16 cellular contexts compared by ENCODE assay signal in genomic region chr7:44396931-44397525, GRCh38.
A peak's percentile ranks its signal among the peaks of the same experiment; 100 is the strongest.
DNase-seq lines count a peak whose midpoint lies in the region; ATAC-seq, FAIRE-seq and TF ChIP-seq lines count a peak whose summit lies in the region.
"Had no signal": no experiment of that assay in that cellular context is flagged by ENCODE, and none has a peak within 500 bp of the region (broad histone marks: within the 10 kb centered on the region; RNA-seq: fewer than 3 reads in every experiment).

No MANE protein-coding gene starts in this region.

- TF ChIP-seq POLR2A in right lobe of liver (IDR thresholded peaks at IDR 0.05), result no peak
- no peak for TF ChIP-seq POLR2A in HepG2 (IDR thresholded peaks at IDR 0.05; ENCODE audit: insufficient read depth in 1 of 2, low read depth in 2 of 2, low read length in 2 of 2)
- no peak for TF ChIP-seq POLR2A in vagina (IDR thresholded peaks at IDR 0.05)

- TF ChIP-seq EP300 in HepG2 (IDR thresholded peaks at IDR 0.05; ENCODE audit: low read depth in 2 of 2, low read length in 2 of 2) (no peak), HepG2 (CRISPR knock-in tag; IDR thresholded peaks at IDR 0.05; ENCODE audit: borderline replicate concordance) (no peak)

- ATAC-seq in right lobe of liver (peak in 3 of 4 donors; percentile 18 to 63 (median 49)), HepG2 (no peak)
- ATAC-seq: activated CD4-positive, CD25-positive, alpha-beta regulatory T cell treated with anti-CD3 and anti-CD28 coated beads, Interleukin-2, amount 50 U/mL, for 24 hours had no signal

- H3K79me2 ChIP-seq in HepG2 (ENCODE audit: insufficient read depth, low read length), result no peaks in the 10 kb centered on the region

- H3K4me3 Mint-ChIP-seq in brain, result no peak overlapping the region

- TF ChIP-seq RAD21 in HepG2 (CRISPR knock-in tag; IDR thresholded peaks at IDR 0.05), result no peak

- POLR2A ChIA-PET in HepG2 (lab: Yijun Ruan, JAX), result no interaction called here

- H4K20me1 ChIP-seq in HepG2 (ENCODE audit: insufficient read depth, low read length), result no peaks in the 10 kb centered on the region

- no TSS peak for BruUV-seq in HepG2 (replicated peaks; lab: Mats Ljungman, UMichigan)

- H3K36me3 Mint-ChIP-seq in brain, result peaks cover 18% of the 10 kb centered on the region

- H3K4me1 ChIP-seq in right lobe of liver, result no peaks in the 10 kb centered on the region
- no peaks in the 10 kb centered on the region for H3K4me1 ChIP-seq in HepG2 (ENCODE audit: insufficient read depth, low read length)
- no peaks in the 10 kb centered on the region for H3K4me1 ChIP-seq in vagina
- H3K4me1 ChIP-seq: Caco-2 had no signal

- FAIRE-seq in HepG2 (lab: Jason Lieb, UNC), result no peak
- FAIRE-seq: GM18507 had no signal

- no peak overlapping the region for H3K4me2 ChIP-seq in HepG2 (ENCODE audit: low read depth, low read length)
- H3K4me2 ChIP-seq: PC-9 had no signal

- in situ Hi-C loops in HepG2 (cut with HindIII; ENCODE audit: extremely low pct_ligation_motif_present, low pct_unique_long_range_greater_than_20kb), result no loop called here

- H3K27ac ChIP-seq in right lobe of liver, result no peak overlapping the region
- H3K27ac ChIP-seq in HepG2 (ENCODE audit: extremely low read length, insufficient read depth, low read length), result no peak overlapping the region
- no peak overlapping the region for H3K27ac ChIP-seq in vagina
- H3K27ac ChIP-seq: PC-9 had no signal

- peaks cover 37% of the 10 kb centered on the region for H3K4me1 Mint-ChIP-seq in brain

- H3K4me3 ChIP-seq in right lobe of liver (no peak overlapping the region), HepG2 (replicated peaks in 1 of 3; ENCODE audit: insufficient read depth in 1 of 3, low read depth in 2 of 3, low read length in 3 of 3) (no peak overlapping the region), kidney epithelial cell (ENCODE audit: low read depth, low read length) (no peak overlapping the region), vagina (no peak overlapping the region)
- H3K4me3 ChIP-seq: PC-9 had no signal

- H3K27me3 ChIP-seq in right lobe of liver, result no peaks in the 10 kb centered on the region
- H3K27me3 ChIP-seq in HepG2 (ENCODE audit: control insufficient read depth in 1 of 2, insufficient read depth in 2 of 2, low read length in 2 of 2), result no peaks in the 10 kb centered on the region
- no peaks in the 10 kb centered on the region for H3K27me3 ChIP-seq in kidney epithelial cell (ENCODE audit: control insufficient read depth, insufficient read depth, low read length)
- no peaks in the 10 kb centered on the region for H3K27me3 ChIP-seq in vagina

- intact Hi-C loops in right lobe of liver (cut with DNase I), result no loop called here
- intact Hi-C loops in HepG2 (cut with micrococcal nuclease; ENCODE audit: unreplicated experiment), result no loop called here
- intact Hi-C loops in vagina (cut with DNase I), result no loop called here

- CTCF ChIA-PET in HepG2 (lab: Yijun Ruan, JAX; ENCODE audit: low intra/inter-chr PET ratio, low total read pairs), result no interaction called here

- peak overlapping the region in 3 of 5 experiments; percentile 41 to 76 (median 69) for H3K27ac Mint-ChIP-seq in brain

- peak in 1 of 3 donors; percentile 35 for DNase-seq in right lobe of liver
- DNase-seq in HepG2 (ENCODE audit: low spot score), result no peak
- DNase-seq in kidney epithelial cell (ENCODE audit: low read depth), result peak; percentile 38
- DNase-seq in vagina (ENCODE audit: extremely low spot score in 2 of 2), result peak; percentile 49
- no peak for DNase-seq in activated T-cell treated with anti-CD3 and anti-CD28 coated beads for 4 hours
- no peak for DNase-seq in LoVo (ENCODE audit: low spot score)
- DNase-seq in ecto neural progenitor cell (ENCODE audit: low spot score), result no peak
- DNase-seq: Caco-2, mesendoderm, NCI-H1048, NCI-H345, nucleus accumbens, PC-9 had no signal

- no peak overlapping the region for H3K9ac ChIP-seq in HepG2 (ENCODE audit: insufficient read depth, low read depth, low read length)

- H3K9me3 ChIP-seq in right lobe of liver (no peaks in the 10 kb centered on the region), HepG2 (ENCODE audit: low read length) (no peaks in the 10 kb centered on the region), vagina (no peaks in the 10 kb centered on the region)
- H3K9me3 ChIP-seq: Caco-2 had no signal

- H3K36me3 ChIP-seq in right lobe of liver (peaks cover 0 to 8% (median under 1%) of the 10 kb centered on the region in 4 donors), HepG2 (replicated peaks in 1 of 2; ENCODE audit: control insufficient read depth in 1 of 2, insufficient read depth in 2 of 2, low read length in 2 of 2) (peaks cover 20 to 58% of the 10 kb centered on the region in 2 experiments), kidney epithelial cell (ENCODE audit: control insufficient read depth, insufficient read depth, low read length) (peaks cover 1% of the 10 kb centered on the region), vagina (peaks cover 0 to 24% of the 10 kb centered on the region in 2 donors)

- H2AFZ ChIP-seq in HepG2 (ENCODE audit: low read length), result no peak overlapping the region
- H2AFZ ChIP-seq: PC-9 had no signal

- no peaks in the 10 kb centered on the region for H3K9me3 Mint-ChIP-seq in brain

- TF ChIP-seq CTCF in right lobe of liver (IDR thresholded peaks at IDR 0.05), result no peak
- TF ChIP-seq CTCF in HepG2 (CRISPR knock-in tag; IDR thresholded peaks at IDR 0.05), result no peak
- TF ChIP-seq CTCF in brain (conservative IDR thresholded peaks at IDR 0.05), result no peak
- no peak for TF ChIP-seq CTCF in kidney epithelial cell (IDR thresholded peaks at IDR 0.05; ENCODE audit: insufficient read depth, low read length, poor library complexity, severe bottlenecking)
- no peak for TF ChIP-seq CTCF in vagina (IDR thresholded peaks at IDR 0.05)

- 80% methylated on average over 8 of the region's 8 CpGs for WGBS in right lobe of liver (ENCODE audit: insufficient coverage, low coverage, low lambda C conversion rate, missing lambda C conversion rate)
- WGBS in HepG2 (ENCODE audit: low lambda C conversion rate), result over 99% methylated on average over 8 of the region's 8 CpGs

- no peaks in the 10 kb centered on the region for H3K27me3 Mint-ChIP-seq in brain

TF ChIP-seq in HepG2, 621 proteins besides CTCF, POLR2A, EP300 and RAD21:
- TF ChIP-seq ZNF260 (CRISPR knock-in tag; IDR thresholded peaks at IDR 0.05; ENCODE audit: borderline replicate concordance, low read depth), result no peak
- TF ChIP-seq, protein P1, sequence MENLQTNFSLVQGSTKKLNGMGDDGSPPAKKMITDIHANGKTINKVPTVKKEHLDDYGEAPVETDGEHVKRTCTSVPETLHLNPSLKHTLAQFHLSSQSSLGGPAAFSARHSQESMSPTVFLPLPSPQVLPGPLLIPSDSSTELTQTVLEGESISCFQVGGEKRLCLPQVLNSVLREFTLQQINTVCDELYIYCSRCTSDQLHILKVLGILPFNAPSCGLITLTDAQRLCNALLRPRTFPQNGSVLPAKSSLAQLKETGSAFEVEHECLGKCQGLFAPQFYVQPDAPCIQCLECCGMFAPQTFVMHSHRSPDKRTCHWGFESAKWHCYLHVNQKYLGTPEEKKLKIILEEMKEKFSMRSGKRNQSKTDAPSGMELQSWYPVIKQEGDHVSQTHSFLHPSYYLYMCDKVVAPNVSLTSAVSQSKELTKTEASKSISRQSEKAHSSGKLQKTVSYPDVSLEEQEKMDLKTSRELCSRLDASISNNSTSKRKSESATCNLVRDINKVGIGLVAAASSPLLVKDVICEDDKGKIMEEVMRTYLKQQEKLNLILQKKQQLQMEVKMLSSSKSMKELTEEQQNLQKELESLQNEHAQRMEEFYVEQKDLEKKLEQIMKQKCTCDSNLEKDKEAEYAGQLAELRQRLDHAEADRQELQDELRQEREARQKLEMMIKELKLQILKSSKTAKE (CRISPR knock-in tag; IDR thresholded peaks at IDR 0.05; ENCODE audit: borderline replicate concordance), result no peak
- no peak for TF ChIP-seq ZNF143 (CRISPR knock-in tag; IDR thresholded peaks at IDR 0.05)
- TF ChIP-seq HOXA9 (CRISPR knock-in tag; IDR thresholded peaks at IDR 0.05; ENCODE audit: borderline replicate concordance), result no peak
- TF ChIP-seq NKX3-1 (CRISPR knock-in tag; IDR thresholded peaks at IDR 0.05), result no peak
- no peak for TF ChIP-seq U2AF2 (IDR thresholded peaks at IDR 0.05; ENCODE audit: low read depth, low read length)
- no peak for TF ChIP-seq CEBPB (IDR thresholded peaks at IDR 0.05; ENCODE audit: borderline replicate concordance, low read depth, low read length)
TF ChIP-seq in HepG2: peak in this region for 0.

Comparison
In these comparisons a context has a peak if more than half of its experiments do, and no peak if none do; other contexts are left out.
1. DNase-seq: peak in kidney epithelial cell (single experiment) and vagina (2 of 2); none in HepG2 (single experiment), activated T-cell treated with anti-CD3 and anti-CD28 coated beads for 4 hours (single experiment), LoVo (single experiment) and ecto neural progenitor cell (single experiment).